ENCODE assay signal across 9 cellular contexts in genomic region chr16:81521141-81521626, GRCh38.
A peak's percentile ranks its signal among the peaks of the same experiment; 100 is the strongest.
DNase-seq lines count a peak whose midpoint lies in the region; ATAC-seq lines count a peak whose summit lies in the region.
"Had no signal": no experiment of that assay in that cellular context is flagged by ENCODE, and none has a peak within 500 bp of the region (broad histone marks: within the 10 kb centered on the region; RNA-seq: fewer than 3 reads in every experiment).

No MANE protein-coding gene starts in this region.

- ATAC-seq in left ventricle myocardium superior (no peak), HG02763 (IDR thresholded peaks at IDR 0.05; ENCODE audit: unreplicated experiment) (no peak)
- ATAC-seq in activated CD4-positive, CD25-positive, alpha-beta regulatory T cell treated with anti-CD3 and anti-CD28 coated beads, Interleukin-2, amount 50 U/mL, for 24 hours = peak; percentile 73 to 80

- intact Hi-C loops in left ventricle myocardium superior (cut with micrococcal nuclease) (no loop called here), cardiac septum (cut with DNase I) (no loop called here)

- DNase-seq in left ventricle myocardium superior (peak; percentile 42), cardiac septum (ENCODE audit: low spot score) (no peak), cerebellum (ENCODE audit: low spot score) (peak; percentile 40), SIG-M5 (lab: John Stamatoyannopoulos, UW) (no peak), NCI-H187 (lab: John Stamatoyannopoulos, UW) (no peak)
- DNase-seq in stimulated activated CD4-positive, alpha-beta T cell treated with anti-CD3 and anti-CD28 coated beads, Interleukin-4, amount 100 ng/mL, for 1 hour = peak; percentile 30
- DNase-seq: heart right ventricle had no signal

Comparison
In these comparisons a context has a peak if more than half of its experiments do, and no peak if none do; other contexts are left out.
1. DNase-seq: peak in left ventricle myocardium superior (single experiment), cerebellum (single experiment) and stimulated activated CD4-positive, alpha-beta T cell treated with anti-CD3 and anti-CD28 coated beads, Interleukin-4, amount 100 ng/mL, for 1 hour (single experiment); none in cardiac septum (single experiment), SIG-M5 (single experiment) and NCI-H187 (0 of 2).
2. ATAC-seq: peak in activated CD4-positive, CD25-positive, alpha-beta regulatory T cell treated with anti-CD3 and anti-CD28 coated beads, Interleukin-2, amount 50 U/mL, for 24 hours (2 of 2); none in left ventricle myocardium superior (single experiment) and HG02763 (single experiment).